ENCODE assay signal across 16 cellular contexts in genomic region chr5:1096792-1097191, GRCh38. TPM values are rescaled to one million over a fixed set of nuclear protein-coding genes. Genes with fewer than 3 reads are reported as not detected.
DNase-seq lines count a peak whose midpoint lies in the region; ATAC-seq and TF ChIP-seq lines count a peak whose summit lies in the region.
"Had no signal": no experiment of that assay in that cellular context is flagged by ENCODE, and none has a peak within 500 bp of the region (broad histone marks: within the 10 kb centered on the region; RNA-seq: fewer than 3 reads in every experiment).

No MANE protein-coding gene starts in this region.

- TF ChIP-seq CTCF in left ventricle myocardium inferior (IDR thresholded peaks at IDR 0.05; ENCODE audit: borderline replicate concordance): no peak
- TF ChIP-seq CTCF in type B pancreatic cell (conservative IDR thresholded peaks at IDR 0.05): no peak
- no peak for TF ChIP-seq CTCF in transverse colon (IDR thresholded peaks at IDR 0.05)

- H3K9ac ChIP-seq in SK-N-MC (ENCODE audit: insufficient read length) (no peak overlapping the region), iPS-20b (ENCODE audit: low read depth, low read length) (peak overlapping the region; percentile 8; the same call in 1 of the 2 replicates)

- in situ Hi-C loops in transverse colon (cut with MboI; ENCODE audit: low pct_ligation_motif_present in 1 of 4, low pct_unique_long_range_greater_than_20kb in 1 of 4, low sequenced_read_pairs in 3 of 4): no loop called here

- no peak overlapping the region for H3K4me3 ChIP-seq in left ventricle myocardium inferior
- H3K4me3 ChIP-seq in SK-N-MC: no peak overlapping the region
- no peak overlapping the region for H3K4me3 ChIP-seq in iPS-20b (ENCODE audit: low read length)
- H3K4me3 ChIP-seq in transverse colon: no peak overlapping the region
- H3K4me3 ChIP-seq: GM12878 had no signal

- H3K4me1 Mint-ChIP-seq in type B pancreatic cell (ENCODE audit: unreplicated experiment): peaks cover 34% of the 10 kb centered on the region

- intact Hi-C loops in left ventricle myocardium inferior (cut with micrococcal nuclease) (no loop called here), Right ventricle myocardium superior (cut with DNase I) (no loop called here), transverse colon (cut with DNase I; ENCODE audit: low total_unique reads) (no loop called here)

- no peaks in the 10 kb centered on the region for H3K9me3 Mint-ChIP-seq in type B pancreatic cell

- DNase-seq in left ventricle myocardium inferior: no peak
- no peak for DNase-seq in Right ventricle myocardium superior
- DNase-seq in SK-N-MC (ENCODE audit: low read depth, low spot score): no peak
- no peak for DNase-seq in type B pancreatic cell (ENCODE audit: extremely low spot score, unreplicated experiment)
- no peak for DNase-seq in UCSD-AML1 (lab: John Stamatoyannopoulos, UW; ENCODE audit: unreplicated experiment)
- no peak for DNase-seq in NCI-H2081 (lab: John Stamatoyannopoulos, UW)
- DNase-seq in transverse colon: no peak
- DNase-seq: Calu3, DMS79, KG1, NCI-H1092, NCI-H1694, NCI-H510A had no signal

- H3K27me3 Mint-ChIP-seq in type B pancreatic cell: no peaks in the 10 kb centered on the region

- H3K36me3 Mint-ChIP-seq in type B pancreatic cell: peaks cover 4% of the 10 kb centered on the region

- 74% methylated on average over 9 of the region's 9 CpGs; no CpG with 5 or more reads in 1 of the 2 donors for WGBS in transverse colon (ENCODE audit: low coverage in 1 of 2), 2 donors

- H3K9me3 ChIP-seq in left ventricle myocardium inferior (replicated peaks): no peaks in the 10 kb centered on the region
- H3K9me3 ChIP-seq in SK-N-MC (ENCODE audit: low read depth, low read length): no peaks in the 10 kb centered on the region
- H3K9me3 ChIP-seq in iPS-20b (ENCODE audit: insufficient read depth, low read depth, low read length): no peaks in the 10 kb centered on the region
- H3K9me3 ChIP-seq in transverse colon: no peaks in the 10 kb centered on the region

- ATAC-seq in Right ventricle myocardium superior (ENCODE audit: poor library complexity): no peak
- ATAC-seq: GM12878, HCT116 had no signal

- TF ChIP-seq EP300 in transverse colon (IDR thresholded peaks at IDR 0.05; ENCODE audit: low read depth): no peak

- TF ChIP-seq POLR2A in transverse colon (IDR thresholded peaks at IDR 0.05): no peak

- peak overlapping the region; percentile 63 for H3K27ac ChIP-seq in left ventricle myocardium inferior (replicated peaks)
- H3K27ac ChIP-seq in SK-N-MC: peak overlapping the region; percentile 88
- no peak overlapping the region for H3K27ac ChIP-seq in iPS-20b (ENCODE audit: low read length)
- H3K27ac ChIP-seq in transverse colon: no peak overlapping the region

- H3K4me3 Mint-ChIP-seq in type B pancreatic cell: no peak overlapping the region

- H3K4me1 ChIP-seq in left ventricle myocardium inferior (peaks cover 84% of the 10 kb centered on the region), iPS-20b (ENCODE audit: insufficient read depth, low read length) (peaks cover 24% of the 10 kb centered on the region; the same call in 1 of the 2 replicates), transverse colon (peaks cover 0 to 22% (median 4%) of the 10 kb centered on the region in 4 donors)

- no peaks in the 10 kb centered on the region for H3K27me3 ChIP-seq in left ventricle myocardium inferior (ENCODE audit: low read depth)
- H3K27me3 ChIP-seq in iPS-20b (ENCODE audit: insufficient read depth, low read length): no peaks in the 10 kb centered on the region
- no peaks in the 10 kb centered on the region for H3K27me3 ChIP-seq in transverse colon

- H3K36me3 ChIP-seq in left ventricle myocardium inferior: peaks cover 45% of the 10 kb centered on the region
- H3K36me3 ChIP-seq in SK-N-MC (ENCODE audit: insufficient read depth, low read length): no peaks in the 10 kb centered on the region; the same call in 1 of the 2 replicates
- H3K36me3 ChIP-seq in iPS-20b (ENCODE audit: insufficient read depth, low read depth, low read length): peaks cover 20% of the 10 kb centered on the region; the same call in 1 of the 2 replicates
- H3K36me3 ChIP-seq in transverse colon: no peaks in the 10 kb centered on the region

- H3K27ac Mint-ChIP-seq in type B pancreatic cell: peak overlapping the region; percentile 13

RNA-seq across cellular contexts. Expression of gene SLC12A7, which starts 15.1 kb away (rescaled TPM):
- total RNA-seq in left ventricle myocardium inferior (140 TPM), Right ventricle myocardium superior (172 TPM), type B pancreatic cell (ENCODE audit: low replicate concordance) (44.7 and 57.6 TPM in 2 replicates), transverse colon (100 to 1,000 TPM in 1 of 4 donors, 10 to 100 TPM in 3; 60.7 to 144 (median 61.4) TPM)

Comparison
In these comparisons a context has a peak if more than half of its experiments do, and no peak if none do; other contexts are left out.
1. H3K27ac ChIP-seq: peak in left ventricle myocardium inferior (single experiment) and SK-N-MC (single experiment); none in iPS-20b (single experiment) and transverse colon (0 of 4).